ENCODE assay signal across 13 cellular contexts in genomic region chr14:85566603-85567002, GRCh38. TPM values are rescaled to one million over a fixed set of nuclear protein-coding genes. Genes with fewer than 3 reads are reported as not detected.
DNase-seq lines count a peak whose midpoint lies in the region; ATAC-seq and TF ChIP-seq lines count a peak whose summit lies in the region.
"Had no signal": no experiment of that assay in that cellular context is flagged by ENCODE, and none has a peak within 500 bp of the region (broad histone marks: within the 10 kb centered on the region; RNA-seq: fewer than 3 reads in every experiment).

No MANE protein-coding gene starts in this region.

- no peak for TF ChIP-seq EP300 in tibial nerve (IDR thresholded peaks at IDR 0.05)

- in situ Hi-C loops in GM13976 (cut with MboI; ENCODE audit: low sequenced_read_pairs, unreplicated experiment) = no loop called here

- H3K27me3 ChIP-seq in BJ (ENCODE audit: control insufficient read depth, insufficient read depth, low read length) = no peaks in the 10 kb centered on the region
- no peaks in the 10 kb centered on the region for H3K27me3 ChIP-seq in tibial nerve

- CTCF ChIA-PET in BJ (lab: Yijun Ruan, JAX) = interaction anchor here (1.0 to 1.2 kb wide), 2 partner anchors 20 to 30 kb away, joined by 3 to 4 read pairs; no protein-coding TSS in a partner anchor

- H3K4me1 ChIP-seq in tibial nerve = peaks cover 0 to 23% (median 0%) of the 10 kb centered on the region in 4 donors

- POLR2A ChIA-PET in BJ (lab: Charles Lee) = no interaction called here

- TF ChIP-seq CTCF in BJ (IDR thresholded peaks at IDR 0.05; ENCODE audit: insufficient read depth, low read depth, low read length) (no peak), epithelial cell of esophagus (IDR thresholded peaks at IDR 0.05; ENCODE audit: insufficient read depth, low read depth, low read length, missing control alignments) (no peak), omental fat pad (IDR thresholded peaks at IDR 0.05) (no peak), tibial nerve (IDR thresholded peaks at IDR 0.05) (no peak), GM13976 (IDR thresholded peaks at IDR 0.05; ENCODE audit: borderline replicate concordance, control extremely low read depth, extremely low read depth, insufficient read depth, missing control alignments) (no peak)

- H3K4me3 ChIP-seq in BJ (ENCODE audit: low read depth, low read length) (no peak overlapping the region), epithelial cell of esophagus (ENCODE audit: low read length) (no peak overlapping the region), tibial nerve (no peak overlapping the region)

- 36 to 41% methylated on average over 3 of the region's 4 CpGs for WGBS in tibial nerve, 2 donors

- H3K36me3 ChIP-seq in BJ (ENCODE audit: control insufficient read depth, insufficient read depth, low read length) = no peaks in the 10 kb centered on the region
- H3K36me3 ChIP-seq in tibial nerve = peaks cover 0 to 7% (median 0%) of the 10 kb centered on the region in 3 donors

- H3K27ac ChIP-seq in tibial nerve = peak overlapping the region in 2 of 4 donors; percentile 8 to 53
- H3K27ac ChIP-seq: HL-60 had no signal

- TF ChIP-seq POLR2A in tibial nerve (IDR thresholded peaks at IDR 0.05) = no peak

- peak; percentile 59 for ATAC-seq in omental fat pad (ENCODE audit: low FRiP score)
- ATAC-seq in GM21381 (IDR thresholded peaks at IDR 0.05; ENCODE audit: unreplicated experiment) = no peak
- ATAC-seq: esophagus mucosa had no signal

- H3K9me3 ChIP-seq in tibial nerve = no peaks in the 10 kb centered on the region

- DNase-seq in BJ (ENCODE audit: low read depth) (peak; percentile 69), RKO (ENCODE audit: low spot score) (peak; percentile 50), epithelial cell of esophagus (ENCODE audit: low read depth) (peak; percentile 81), omental fat pad (ENCODE audit: low spot score) (no peak), tibial nerve (ENCODE audit: low spot score in 2 of 2) (no peak), HuH-7.5 (ENCODE audit: low spot score) (no peak), GM13976 (ENCODE audit: low spot score) (no peak)
- DNase-seq: NCI-H524, SIG-M5 had no signal

RNA-seq across cellular contexts. Expression of gene FLRT2, which starts 36.7 kb away (rescaled TPM):
- polyA plus RNA-seq in BJ (2011; rRNA removed) = 16.7 and 22.4 TPM in 2 replicates
- polyA minus RNA-seq in BJ (2011; rRNA and poly(A)+ RNA removed) = 38.0 and 42.3 TPM in 2 replicates
- total RNA-seq in omental fat pad (10 to 100 TPM; 15.9 to 71.4 (median 23.8) TPM), tibial nerve (100 to 1,000 TPM in 1 of 4 donors, 10 to 100 TPM in 3; 26.4 to 109 (median 71.6) TPM)
- polyA plus RNA-seq: CD14-positive monocyte had no signal

Comparison
In these comparisons a context has a peak if more than half of its experiments do, and no peak if none do; other contexts are left out.
1. DNase-seq: peak in BJ (single experiment), RKO (single experiment) and epithelial cell of esophagus (single experiment); none in omental fat pad (single experiment), tibial nerve (0 of 2), HuH-7.5 (single experiment) and GM13976 (single experiment).